In genomic region chr4:123443401-123444297, GRCh38 we compare ENCODE assay signal across 8 cellular contexts. TPM values are rescaled to one million over a fixed set of nuclear protein-coding genes. Genes with fewer than 3 reads are reported as not detected.
A peak's percentile ranks its signal among the peaks of the same experiment; 100 is the strongest.
DNase-seq lines count a peak whose midpoint lies in the region; ATAC-seq and TF ChIP-seq lines count a peak whose summit lies in the region.

No MANE protein-coding gene starts in this region.

- in situ Hi-C loops in GM13976 (cut with MboI; ENCODE audit: low sequenced_read_pairs, unreplicated experiment) (no loop called here), KBM-7 (cut with MboI; ENCODE audit: low pct_unique_long_range_greater_than_20kb, low sequenced_read_pairs) (no loop called here)

- peak overlapping the region; percentile 44 for H3K4me3 ChIP-seq in adipocyte (ENCODE audit: low read length)

- peaks cover 18% of the 10 kb centered on the region for H3K4me1 Mint-ChIP-seq in mesothelial cell of epicardium

- TF ChIP-seq CTCF in GM13976 (IDR thresholded peaks at IDR 0.05; ENCODE audit: borderline replicate concordance, control extremely low read depth, extremely low read depth, insufficient read depth, missing control alignments): no peak
- TF ChIP-seq CTCF in mesothelial cell of epicardium (IDR thresholded peaks at IDR 0.05; ENCODE audit: unreplicated experiment): no peak

- DNase-seq in GM13976 (ENCODE audit: low spot score): peak; percentile 34
- peak; percentile 64 for DNase-seq in KBM-7
- peak; percentile 1 for DNase-seq in adipocyte (ENCODE audit: low read depth)
- DNase-seq in mesothelial cell of epicardium (ENCODE audit: low spot score in 2 of 2, unreplicated experiment in 2 of 2): no peak
- DNase-seq in NCI-H748 (lab: John Stamatoyannopoulos, UW; ENCODE audit: unreplicated experiment): no peak
- DNase-seq in NCI-H345 treated with DMSO at 0.1 percent for 48 hours (lab: John Stamatoyannopoulos, UW; ENCODE audit: unreplicated experiment): no peak
- no peak for DNase-seq in COLO668 (lab: John Stamatoyannopoulos, UW; ENCODE audit: unreplicated experiment)

- peak overlapping the region; percentile 91 for H3K27ac Mint-ChIP-seq in mesothelial cell of epicardium

- no peaks in the 10 kb centered on the region for H3K27me3 Mint-ChIP-seq in mesothelial cell of epicardium (ENCODE audit: low read depth)

- H3K36me3 Mint-ChIP-seq in mesothelial cell of epicardium: no peaks in the 10 kb centered on the region

- no peaks in the 10 kb centered on the region for H3K27me3 ChIP-seq in adipocyte (replicated peaks; ENCODE audit: control insufficient read depth, insufficient read depth, low read length)

- no peaks in the 10 kb centered on the region for H3K9me3 ChIP-seq in adipocyte (ENCODE audit: control insufficient read depth, low read length)

- peaks cover 15% of the 10 kb centered on the region for H3K4me1 ChIP-seq in adipocyte (ENCODE audit: control insufficient read depth, insufficient read depth, low read length)

- H3K9me3 Mint-ChIP-seq in mesothelial cell of epicardium: no peaks in the 10 kb centered on the region

- peak overlapping the region; percentile 38 for H3K4me3 Mint-ChIP-seq in mesothelial cell of epicardium

- ATAC-seq in GM21528 (IDR thresholded peaks at IDR 0.05; ENCODE audit: low FRiP score, unreplicated experiment): peak; percentile 73

- H3K36me3 ChIP-seq in adipocyte (ENCODE audit: control insufficient read depth, insufficient read depth, low read length, severe bottlenecking): no peaks in the 10 kb centered on the region

- peak overlapping the region; percentile 58 for H3K9ac ChIP-seq in adipocyte (ENCODE audit: low read length)

RNA-seq across cellular contexts. Expression of gene SPRY1, which starts 47.1 kb away (rescaled TPM):
- 39.1 to 42.0 TPM (median 41.8 TPM) in 3 replicates for total RNA-seq in mesothelial cell of epicardium

Comparison
In these comparisons a context has a peak if more than half of its experiments do, and no peak if none do; other contexts are left out.
1. DNase-seq: peak in GM13976 (single experiment), KBM-7 (single experiment) and adipocyte (single experiment); none in mesothelial cell of epicardium (0 of 2), NCI-H748 (single experiment), NCI-H345 treated with DMSO at 0.1 percent for 48 hours (single experiment) and COLO668 (single experiment).